ENCODE assay signal across 9 cellular contexts in genomic region chr11:27059431-27059830, GRCh38. TPM values are rescaled to one million over a fixed set of nuclear protein-coding genes. Genes with fewer than 3 reads are reported as not detected.
"Had no signal": no experiment of that assay in that cellular context is flagged by ENCODE, and none has a peak within 500 bp of the region (broad histone marks: within the 10 kb centered on the region; RNA-seq: fewer than 3 reads in every experiment).

No MANE protein-coding gene starts in this region.

- H3K4me1 ChIP-seq: HAP-1 had no signal

- DNase-seq: GM23248, GOT3, H7, HFFc6, IMR-90 had no signal

- H2AFZ ChIP-seq: GM23248 had no signal

- H3K27ac ChIP-seq: GM23248 had no signal

- ATAC-seq: HCT116, K562 had no signal

- H3K4me3 ChIP-seq: GM23248, HAP-1, K562 had no signal

- H3K36me3 ChIP-seq: HAP-1 had no signal

- H3K9ac ChIP-seq: GM23248 had no signal

- H3K9me3 ChIP-seq: HAP-1 had no signal

RNA-seq across cellular contexts. Expression of gene BBOX1, which starts 18.8 kb away (rescaled TPM):
- total RNA-seq: GM23248, H7, HFFc6, HT-29, IMR-90, K562 had no signal
- polyA plus RNA-seq: IMR-90, K562 had no signal
